In the genomic region with DNA sequence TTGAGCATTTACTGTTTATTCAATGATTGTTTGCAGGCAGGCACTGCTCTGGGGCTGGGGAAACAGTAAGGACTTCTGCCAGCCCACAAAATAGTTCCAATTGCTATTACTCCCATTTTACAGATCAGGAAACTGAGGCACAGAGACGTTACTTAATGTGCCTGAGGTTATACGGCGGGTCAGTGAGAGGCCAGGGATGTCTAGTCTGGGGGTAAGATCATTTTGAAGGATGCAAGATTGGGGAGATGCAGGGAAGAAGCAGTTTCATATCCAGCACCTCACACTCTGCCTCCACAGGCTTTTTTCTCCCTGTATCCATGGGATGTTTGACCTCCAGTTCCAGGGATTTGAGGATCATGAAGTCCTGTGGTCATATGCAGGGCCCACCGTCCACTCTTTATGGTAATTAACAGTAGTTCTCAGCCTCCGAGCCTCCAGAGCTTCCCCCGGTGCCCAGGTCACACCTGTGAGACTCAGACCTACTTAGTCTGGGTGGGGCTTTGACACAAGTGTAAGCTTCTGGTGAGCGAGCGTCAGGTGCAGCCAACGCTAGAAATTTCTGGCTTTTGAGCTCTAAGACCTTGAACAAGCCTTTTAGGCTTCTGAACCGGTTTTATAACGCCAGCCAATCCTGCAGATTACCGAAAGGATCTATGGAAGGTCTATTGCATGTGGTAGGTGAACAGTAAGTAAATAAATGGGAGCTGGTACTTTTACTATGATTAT, we compare ENCODE assay signal across 1 cellular context.
TF ChIP-seq lines count a peak whose summit lies in the region.

No MANE protein-coding gene starts in this region.

TF ChIP-seq in HepG2, 621 proteins besides CTCF, POLR2A, EP300 and RAD21:
- TF ChIP-seq ZC3H13 (CRISPR knock-in tag; IDR thresholded peaks at IDR 0.05): 0 out of 2 replicates have a peak, but pooled peaks have one; percentile 32
- 0 out of 2 replicates have a peak, but pooled peaks have one; percentile 19 for TF ChIP-seq ADNP (CRISPR knock-in tag; IDR thresholded peaks at IDR 0.05)
- 0 out of 2 replicates have a peak, but pooled peaks have one; percentile 12 for TF ChIP-seq TBX2 (CRISPR knock-in tag; IDR thresholded peaks at IDR 0.05; ENCODE audit: borderline replicate concordance)
- peak; percentile 14 for TF ChIP-seq U2AF1 (optimal IDR thresholded peaks at IDR 0.05; ENCODE audit: low read depth, low read length)
- peak; percentile 96 for TF ChIP-seq ZNF629 (CRISPR knock-in tag; conservative IDR thresholded peaks at IDR 0.05)
- TF ChIP-seq PHF21A (CRISPR knock-in tag; IDR thresholded peaks at IDR 0.05): no peak
